In the genomic region with DNA sequence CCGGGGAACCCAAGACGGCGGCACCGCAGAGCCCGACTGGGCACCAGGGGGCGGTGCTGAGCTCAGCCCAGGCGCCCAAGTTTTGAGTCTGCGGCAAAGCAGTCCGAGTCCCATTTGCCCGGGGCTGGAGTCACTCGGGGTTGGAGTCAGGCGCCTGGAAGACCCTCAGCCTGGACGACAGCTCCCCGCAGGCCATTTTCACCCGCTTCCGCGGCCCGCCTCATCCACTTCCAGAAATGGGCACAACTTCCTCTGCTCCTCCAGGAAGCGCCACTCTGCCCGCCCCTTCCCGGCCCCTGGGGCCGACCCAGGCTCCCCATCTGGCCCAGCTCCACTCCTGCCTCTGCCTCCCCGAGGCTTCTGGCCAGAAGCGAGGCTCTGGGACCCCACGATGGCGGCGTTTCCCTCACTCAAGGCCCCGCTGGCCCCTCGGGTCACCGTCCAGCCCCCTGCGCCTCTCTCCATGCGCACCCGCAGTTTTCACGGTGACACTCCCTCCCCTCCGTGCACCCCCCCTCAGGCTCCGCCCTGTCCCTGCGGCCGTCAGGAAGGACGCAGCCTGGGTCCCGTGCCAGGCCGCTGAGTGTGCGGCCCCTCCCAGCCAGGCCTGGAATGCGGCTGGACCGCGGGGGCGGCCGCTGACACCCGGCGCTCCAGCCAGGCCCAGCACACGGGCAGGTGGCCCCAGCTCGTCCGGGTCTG, we compare ENCODE assay signal across 8 cellular contexts.
DNase-seq lines count a peak whose midpoint lies in the region; ATAC-seq lines count a peak whose summit lies in the region.

No MANE protein-coding gene starts in this region.

- DNase-seq in NCI-H2081 (lab: John Stamatoyannopoulos, UW) (peak; percentile 81 to 83), NCI-H2081 treated with DMSO at 0.1 percent for 48 hours (lab: John Stamatoyannopoulos, UW) (no peak), NCI-H82 treated with DMSO at 0.1 percent for 48 hours (lab: John Stamatoyannopoulos, UW; ENCODE audit: unreplicated experiment) (peak; percentile 88), medulla oblongata (ENCODE audit: extremely low spot score) (peak; percentile 91)
- DNase-seq in activated CD8-positive, alpha-beta memory T cell treated with anti-CD3 and anti-CD28 coated beads for 24 hours = peak; percentile 91
- peak; percentile 60 for DNase-seq in effector CD8-positive, alpha-beta T cell (lab: John Stamatoyannopoulos, UW)
- DNase-seq in stimulated activated CD4-positive, alpha-beta T cell treated with anti-CD3 and anti-CD28 coated beads, TNF-alpha, amount 100 ng/mL, for 4 hours (ENCODE audit: low read depth in 3 of 3) = peak; percentile 46 to 59 (median 53)

- peak; percentile 32 for ATAC-seq in HG03460 (IDR thresholded peaks at IDR 0.05; ENCODE audit: unreplicated experiment)
